In genomic region chr20:25076731-25077609, GRCh38 we compare ENCODE assay signal across 10 cellular contexts. TPM values are rescaled to one million over a fixed set of nuclear protein-coding genes. Genes with fewer than 3 reads are reported as not detected.
A peak's percentile ranks its signal among the peaks of the same experiment; 100 is the strongest.
DNase-seq lines count a peak whose midpoint lies in the region; ATAC-seq, FAIRE-seq and TF ChIP-seq lines count a peak whose summit lies in the region.
"Had no signal": no experiment of that assay in that cellular context is flagged by ENCODE, and none has a peak within 500 bp of the region (broad histone marks: within the 10 kb centered on the region; RNA-seq: fewer than 3 reads in every experiment).

No MANE protein-coding gene starts in this region.

- H3K9me3 ChIP-seq in iPS-18a (ENCODE audit: control insufficient read depth, low read depth, low read length) = no peaks in the 10 kb centered on the region
- no peaks in the 10 kb centered on the region for H3K9me3 ChIP-seq in testis
- H3K9me3 ChIP-seq: neutrophil had no signal

- no peak overlapping the region for H3K27ac Mint-ChIP-seq in activated CD8-positive, alpha-beta T cell treated with anti-CD3 and anti-CD28 coated beads for 36 hours
- H3K27ac Mint-ChIP-seq: CD8-positive, alpha-beta T cell had no signal

- peak; percentile 45 for DNase-seq in activated CD4-positive, alpha-beta T cell treated with anti-CD3 and anti-CD28 coated beads for 48 hours
- no peak for DNase-seq in activated CD4-positive, alpha-beta T cell treated with anti-CD3 and anti-CD28 coated beads, Interleukin-2, amount 50 U/mL, for 4 hours
- DNase-seq in NCI-H1694 (lab: John Stamatoyannopoulos, UW) (peak; percentile 43), testis (peak; percentile 43), RCC 7860 (ENCODE audit: low spot score) (no peak)
- DNase-seq in activated CD8-positive, alpha-beta T cell treated with anti-CD3 and anti-CD28 coated beads for 36 hours = peak; percentile 46

- WGBS in testis, 2 donors = 35 to 36% methylated on average over 14 of the region's 14 CpGs

- H3K4me1 ChIP-seq in iPS-18a (ENCODE audit: control insufficient read depth, low read depth, low read length) (peaks cover under 1% of the 10 kb centered on the region), testis (no peaks in the 10 kb centered on the region)

- no peak overlapping the region for H3K9ac ChIP-seq in iPS-18a (ENCODE audit: low read length)

- H3K27ac ChIP-seq in iPS-18a (ENCODE audit: low read length) (no peak overlapping the region), testis (no peak overlapping the region)
- H3K27ac ChIP-seq: neutrophil had no signal

- peaks cover 9% of the 10 kb centered on the region for H3K4me1 Mint-ChIP-seq in activated CD8-positive, alpha-beta T cell treated with anti-CD3 and anti-CD28 coated beads for 36 hours (ENCODE audit: low read depth)

- no peak for TF ChIP-seq CTCF in activated CD8-positive, alpha-beta T cell treated with anti-CD3 and anti-CD28 coated beads for 36 hours (IDR thresholded peaks at IDR 0.05)
- no peak for TF ChIP-seq CTCF in testis (IDR thresholded peaks at IDR 0.05)

- POLR2A ChIA-PET in activated CD8-positive, alpha-beta T cell treated with anti-CD3 and anti-CD28 coated beads for 36 hours (lab: Charles Lee) = interaction anchor here (1.5 kb wide), 1 partner anchor 13 kb away, joined by 3 read pairs; no protein-coding TSS in a partner anchor

- CTCF ChIA-PET in activated CD8-positive, alpha-beta T cell treated with anti-CD3 and anti-CD28 coated beads for 36 hours (lab: Charles Lee) = interaction anchor here (2.2 kb wide), 1 partner anchor 83 kb away, joined by 6 read pairs; no protein-coding TSS in a partner anchor

- intact Hi-C loops in activated CD8-positive, alpha-beta T cell treated with anti-CD3 and anti-CD28 coated beads for 36 hours (cut with micrococcal nuclease) = loop anchor here (5.0 kb wide), 1 partner anchor 100 kb away; no protein-coding TSS in a partner anchor
- intact Hi-C loops in testis (cut with DNase I; ENCODE audit: low total_unique reads) = no loop called here

- TF ChIP-seq POLR2A in testis (IDR thresholded peaks at IDR 0.05) = no peak

- no peak overlapping the region for H3K4me3 Mint-ChIP-seq in activated CD8-positive, alpha-beta T cell treated with anti-CD3 and anti-CD28 coated beads for 36 hours
- H3K4me3 Mint-ChIP-seq: CD8-positive, alpha-beta T cell had no signal

- H3K4me3 ChIP-seq in iPS-18a (ENCODE audit: low read length) = peak overlapping the region; percentile 41
- H3K4me3 ChIP-seq in testis = peak overlapping the region in 1 of 2 donors; percentile 47

- FAIRE-seq in RCC 7860 (lab: Jason Lieb, UNC) = no peak

- H3K27me3 ChIP-seq in iPS-18a (ENCODE audit: control insufficient read depth, insufficient read depth, low read length) (peaks cover 73% of the 10 kb centered on the region), testis (no peaks in the 10 kb centered on the region)

- peak; percentile 42 for ATAC-seq in activated CD8-positive, alpha-beta T cell treated with anti-CD3 and anti-CD28 coated beads for 36 hours
- ATAC-seq in GM19023 (IDR thresholded peaks at IDR 0.05; ENCODE audit: unreplicated experiment) = no peak
- ATAC-seq: CD8-positive, alpha-beta T cell had no signal

- H3K9me3 Mint-ChIP-seq in activated CD8-positive, alpha-beta T cell treated with anti-CD3 and anti-CD28 coated beads for 36 hours = no peaks in the 10 kb centered on the region
- H3K9me3 Mint-ChIP-seq: CD8-positive, alpha-beta T cell had no signal

- H3K36me3 ChIP-seq in iPS-18a (ENCODE audit: control insufficient read depth, low read depth, low read length) (no peaks in the 10 kb centered on the region), testis (ENCODE audit: low read depth, missing control alignments) (no peaks in the 10 kb centered on the region)
- H3K36me3 ChIP-seq: neutrophil had no signal

- H3K27me3 Mint-ChIP-seq in activated CD8-positive, alpha-beta T cell treated with anti-CD3 and anti-CD28 coated beads for 36 hours = peaks cover 57% of the 10 kb centered on the region

- H3K36me3 Mint-ChIP-seq in activated CD8-positive, alpha-beta T cell treated with anti-CD3 and anti-CD28 coated beads for 36 hours (ENCODE audit: low read depth) = no peaks in the 10 kb centered on the region
- H3K36me3 Mint-ChIP-seq: CD8-positive, alpha-beta T cell had no signal

RNA-seq across cellular contexts. Expression of gene VSX1, which starts 5.0 kb away (rescaled TPM):
- total RNA-seq in activated CD8-positive, alpha-beta T cell treated with anti-CD3 and anti-CD28 coated beads for 36 hours = not detected
- total RNA-seq in testis = under 1 TPM; 0.16 to 0.37 TPM
- polyA plus RNA-seq in testis (ENCODE audit: insufficient read depth, low read depth, low replicate concordance) = 0.38 TPM
- total RNA-seq: CD8-positive, alpha-beta T cell had no signal

RNA-seq across cellular contexts. Expression of gene ACSS1, which starts 19.0 kb away (rescaled TPM):
- 10 to 100 TPM; 17.5 to 18.2 TPM for total RNA-seq in activated CD8-positive, alpha-beta T cell treated with anti-CD3 and anti-CD28 coated beads for 36 hours
- 100 to 1,000 TPM; 162 to 184 TPM for total RNA-seq in testis
- polyA plus RNA-seq in testis (ENCODE audit: insufficient read depth, low read depth, low replicate concordance) = 61.5 TPM

Comparison
In these comparisons a context has a peak if more than half of its experiments do, and no peak if none do; other contexts are left out.
1. DNase-seq: peak in activated CD4-positive, alpha-beta T cell treated with anti-CD3 and anti-CD28 coated beads for 48 hours (single experiment), NCI-H1694 (single experiment), activated CD8-positive, alpha-beta T cell treated with anti-CD3 and anti-CD28 coated beads for 36 hours (single experiment) and testis (single experiment); none in activated CD4-positive, alpha-beta T cell treated with anti-CD3 and anti-CD28 coated beads, Interleukin-2, amount 50 U/mL, for 4 hours (0 of 2) and RCC 7860 (single experiment).
2. RNA of gene ACSS1, which starts 19.0 kb away (total RNA-seq): 162 to 184 TPM in testis; 17.5 to 18.2 TPM in activated CD8-positive, alpha-beta T cell treated with anti-CD3 and anti-CD28 coated beads for 36 hours; every median in the first group is over 4 times any median in the second.